In genomic region chr22:40654522-40655167, GRCh38 we compare ENCODE assay signal across 8 cellular contexts. TPM values are rescaled to one million over a fixed set of nuclear protein-coding genes. Genes with fewer than 3 reads are reported as not detected.
DNase-seq lines count a peak whose midpoint lies in the region; ATAC-seq, FAIRE-seq and TF ChIP-seq lines count a peak whose summit lies in the region.

No MANE protein-coding gene starts in this region.

- CTCF ChIA-PET in HepG2 (lab: Yijun Ruan, JAX; ENCODE audit: low intra/inter-chr PET ratio, low total read pairs), result no interaction called here

- TF ChIP-seq EP300 in HepG2 (IDR thresholded peaks at IDR 0.05; ENCODE audit: low read depth in 2 of 2, low read length in 2 of 2) (no peak), HepG2 (CRISPR knock-in tag; IDR thresholded peaks at IDR 0.05; ENCODE audit: borderline replicate concordance) (no peak)

- H3K27ac ChIP-seq in C4-2B, result peak overlapping the region; percentile 94
- no peak overlapping the region for H3K27ac ChIP-seq in colonic mucosa
- peak overlapping the region; percentile 40 for H3K27ac ChIP-seq in HepG2 (ENCODE audit: extremely low read length, insufficient read depth, low read length)
- H3K27ac ChIP-seq in upper lobe of right lung, result no peak overlapping the region

- H3K4me3 ChIP-seq in colonic mucosa (no peak overlapping the region), HepG2 (replicated peaks in 1 of 3; ENCODE audit: insufficient read depth in 1 of 3, low read depth in 2 of 3, low read length in 3 of 3) (peak overlapping the region in 1 of 3 experiments; percentile 49; a peak in 2 of 6 replicates), upper lobe of right lung (no peak overlapping the region)

- WGBS in HepG2 (ENCODE audit: low lambda C conversion rate), result 16% methylated on average over 8 of the region's 11 CpGs

- TF ChIP-seq RAD21 in HepG2 (CRISPR knock-in tag; IDR thresholded peaks at IDR 0.05), result 0 out of 2 replicates have a peak, but pooled peaks have one; percentile 15

- intact Hi-C loops in colonic mucosa (cut with DNase I) (no loop called here), HepG2 (cut with micrococcal nuclease; ENCODE audit: unreplicated experiment) (no loop called here), upper lobe of right lung (cut with DNase I) (no loop called here)

- H3K4me1 ChIP-seq in colonic mucosa (no peaks in the 10 kb centered on the region), HepG2 (ENCODE audit: insufficient read depth, low read length) (peaks cover 45% of the 10 kb centered on the region), upper lobe of right lung (peaks cover 13% of the 10 kb centered on the region)

- H3K9me3 ChIP-seq in colonic mucosa, result no peaks in the 10 kb centered on the region
- no peaks in the 10 kb centered on the region for H3K9me3 ChIP-seq in HepG2 (ENCODE audit: low read length)
- no peaks in the 10 kb centered on the region for H3K9me3 ChIP-seq in upper lobe of right lung

- POLR2A ChIA-PET in HepG2 (lab: Yijun Ruan, JAX), result interaction anchor here (1.4 kb wide), 1 partner anchor 10 kb away, joined by 4 read pairs; no protein-coding TSS in a partner anchor

- H3K36me3 ChIP-seq in colonic mucosa (no peaks in the 10 kb centered on the region), HepG2 (replicated peaks in 1 of 2; ENCODE audit: control insufficient read depth in 1 of 2, insufficient read depth in 2 of 2, low read length in 2 of 2) (no peaks in the 10 kb centered on the region), upper lobe of right lung (no peaks in the 10 kb centered on the region)

- H2AFZ ChIP-seq in HepG2 (ENCODE audit: low read length), result peak overlapping the region; percentile 50

- peak overlapping the region; percentile 8 to 40 for H3K9ac ChIP-seq in colonic mucosa (ENCODE audit: low read depth in 2 of 2, low read length in 2 of 2)
- peak overlapping the region; percentile 36 for H3K9ac ChIP-seq in HepG2 (ENCODE audit: insufficient read depth, low read depth, low read length)

- no peaks in the 10 kb centered on the region for H3K27me3 ChIP-seq in colonic mucosa
- H3K27me3 ChIP-seq in HepG2 (ENCODE audit: control insufficient read depth in 1 of 2, insufficient read depth in 2 of 2, low read length in 2 of 2), result no peaks in the 10 kb centered on the region; a peak in 1 of 5 replicates
- no peaks in the 10 kb centered on the region for H3K27me3 ChIP-seq in upper lobe of right lung

- in situ Hi-C loops in HepG2 (cut with HindIII; ENCODE audit: extremely low pct_ligation_motif_present, low pct_unique_long_range_greater_than_20kb), result loop anchor here (5.0 kb wide), 1 partner anchor 217 kb away; no protein-coding TSS in a partner anchor

- no TSS peak for BruUV-seq in HepG2 (replicated peaks; lab: Mats Ljungman, UMichigan)

- DNase-seq in NCI-H2171 treated with DMSO at 0.1 percent for 48 hours (lab: John Stamatoyannopoulos, UW) (peak; percentile 98), colonic mucosa (no peak), HepG2 (ENCODE audit: low spot score) (no peak), upper lobe of right lung (no peak), NCI-H1930 (lab: John Stamatoyannopoulos, UW) (no peak), SKM-1 treated with dmso at 0.1 percent for 144 hours (lab: John Stamatoyannopoulos, UW; ENCODE audit: unreplicated experiment) (no peak)

- TF ChIP-seq CTCF in C4-2B (conservative IDR thresholded peaks at IDR 0.05) (no peak; the same call in 1 of the 2 replicates), colonic mucosa (IDR thresholded peaks at IDR 0.05) (no peak), HepG2 (CRISPR knock-in tag; IDR thresholded peaks at IDR 0.05) (peak; percentile 44; the same call in 1 of the 2 replicates), upper lobe of right lung (IDR thresholded peaks at IDR 0.05) (peak; percentile 28)

- no peaks in the 10 kb centered on the region for H4K20me1 ChIP-seq in HepG2 (ENCODE audit: insufficient read depth, low read length)

- ATAC-seq in HepG2 (peak; percentile 61), upper lobe of right lung (peak; percentile 5), HG02885 (IDR thresholded peaks at IDR 0.05; ENCODE audit: poor library complexity, unreplicated experiment) (no peak)

- H3K4me2 ChIP-seq in HepG2 (ENCODE audit: low read depth, low read length), result peak overlapping the region; percentile 78

- no peaks in the 10 kb centered on the region for H3K79me2 ChIP-seq in HepG2 (ENCODE audit: insufficient read depth, low read length)

- no peak for TF ChIP-seq POLR2A in HepG2 (IDR thresholded peaks at IDR 0.05; ENCODE audit: insufficient read depth in 1 of 2, low read depth in 2 of 2, low read length in 2 of 2)

- peak; percentile 63 for FAIRE-seq in HepG2 (lab: Jason Lieb, UNC)

TF ChIP-seq in HepG2, 621 proteins besides CTCF, POLR2A, EP300 and RAD21 (continues in another document):
- TF ChIP-seq JUN (CRISPR knock-in tag; IDR thresholded peaks at IDR 0.05), result no peak
- TF ChIP-seq MAX (IDR thresholded peaks at IDR 0.05), result peak; percentile 63
- TF ChIP-seq ZNF770 (CRISPR knock-in tag; IDR thresholded peaks at IDR 0.05), result no peak
- TF ChIP-seq TARDBP (CRISPR knock-in tag; IDR thresholded peaks at IDR 0.05), result no peak

RNA-seq across cellular contexts. Expression of gene MRTFA, which starts 18.1 kb away (rescaled TPM):
- total RNA-seq in colonic mucosa (10 to 100 TPM; 31.9 to 35.6 TPM), HepG2 (2016; rRNA removed; fragmentation: Illumina TruSeq; extraction: Trizol) (8.2 and 9.9 TPM in 2 replicates), upper lobe of right lung (60.4 TPM)
- total RNA-seq in HepG2 (2016; cell fraction: cytosol; rRNA removed; fragmentation: Illumina TruSeq; extraction: Trizol; ENCODE audit: low read depth), result 10.0 and 14.3 TPM in 2 replicates
- total RNA-seq in HepG2 (2016; cell fraction: insoluble cytoplasmic fraction; rRNA removed; fragmentation: Illumina TruSeq; extraction: Trizol), result 5.1 and 7.9 TPM in 2 replicates
- 4.8 and 7.5 TPM in 2 replicates for total RNA-seq in HepG2 (2016; cell fraction: membrane; rRNA removed; fragmentation: Illumina TruSeq; extraction: Trizol)
- total RNA-seq in HepG2 (2016; cell fraction: nucleus; rRNA removed; fragmentation: Illumina TruSeq; extraction: Trizol), result 11.0 and 11.8 TPM in 2 replicates
- polyA plus RNA-seq in HepG2 (2011; rRNA removed), result 2.4 TPM in 2 replicates
- 2.0 and 2.1 TPM in 2 replicates for polyA plus RNA-seq in HepG2 (2011; cell fraction: cytosol; rRNA removed)
- 12.6 and 14.1 TPM in 2 replicates for polyA plus RNA-seq in HepG2 (2011; cell fraction: nucleus; rRNA removed)
- 5.7 and 10.2 TPM in 2 replicates for polyA plus RNA-seq in HepG2 (2012)
- 0.74 and 0.75 TPM in 2 replicates for polyA plus RNA-seq in HepG2 (2016; cell fraction: cytosol; fragmentation: Illumina TruSeq; extraction: Trizol; ENCODE audit: low read depth)
- polyA plus RNA-seq in HepG2 (2016; cell fraction: insoluble cytoplasmic fraction; fragmentation: Illumina TruSeq; extraction: Trizol; ENCODE audit: low read depth), result 5.4 and 8.3 TPM in 2 replicates
- polyA plus RNA-seq in HepG2 (2016; cell fraction: membrane; fragmentation: Illumina TruSeq; extraction: Trizol; ENCODE audit: low read depth), result 1.4 and 1.8 TPM in 2 replicates
- polyA plus RNA-seq in HepG2 (2016; cell fraction: nucleus; fragmentation: Illumina TruSeq; extraction: Trizol; ENCODE audit: insufficient read depth, low read depth), result 13.8 and 15.2 TPM in 2 replicates
- 19.1 and 29.6 TPM in 2 replicates for polyA minus RNA-seq in HepG2 (2011; rRNA and poly(A)+ RNA removed; ENCODE audit: low replicate concordance)
- 12.1 and 18.0 TPM in 2 replicates for polyA minus RNA-seq in HepG2 (2011; cell fraction: cytosol; rRNA and poly(A)+ RNA removed)
- polyA minus RNA-seq in HepG2 (2011; cell fraction: nucleus; rRNA and poly(A)+ RNA removed), result 24.1 and 32.1 TPM in 2 replicates

RNA-seq across cellular contexts. Expression of gene MCHR1, which starts 24.6 kb away (rescaled TPM):
- under 1 TPM in 1 of 2 donors, not detected in 1; 0.16 TPM for total RNA-seq in colonic mucosa
- 0.28 and 0.40 TPM in 2 replicates for total RNA-seq in HepG2 (2016; rRNA removed; fragmentation: Illumina TruSeq; extraction: Trizol)
- total RNA-seq in HepG2 (2016; cell fraction: cytosol; rRNA removed; fragmentation: Illumina TruSeq; extraction: Trizol; ENCODE audit: low read depth), result 0.09 and 0.20 TPM in 2 replicates
- total RNA-seq in HepG2 (2016; cell fraction: insoluble cytoplasmic fraction; rRNA removed; fragmentation: Illumina TruSeq; extraction: Trizol), result 0.25 and 0.35 TPM in 2 replicates
- 0.31 and 0.41 TPM in 2 replicates for total RNA-seq in HepG2 (2016; cell fraction: membrane; rRNA removed; fragmentation: Illumina TruSeq; extraction: Trizol)
- total RNA-seq in HepG2 (2016; cell fraction: nucleus; rRNA removed; fragmentation: Illumina TruSeq; extraction: Trizol), result 0.28 and 0.34 TPM in 2 replicates
- polyA plus RNA-seq in HepG2 (2011; rRNA removed), result 0.42 and 0.83 TPM in 2 replicates
- 0.38 and 0.42 TPM in 2 replicates for polyA plus RNA-seq in HepG2 (2011; cell fraction: cytosol; rRNA removed)
- polyA plus RNA-seq in HepG2 (2011; cell fraction: nucleus; rRNA removed), result 0.08 and 0.24 TPM in 2 replicates
- 0.21 and 0.59 TPM in 2 replicates for polyA plus RNA-seq in HepG2 (2012)
- 0.16 and 0.25 TPM in 2 replicates for polyA plus RNA-seq in HepG2 (2016; cell fraction: cytosol; fragmentation: Illumina TruSeq; extraction: Trizol; ENCODE audit: low read depth)
- polyA plus RNA-seq in HepG2 (2016; cell fraction: insoluble cytoplasmic fraction; fragmentation: Illumina TruSeq; extraction: Trizol; ENCODE audit: low read depth), result 0.35 and 0.46 TPM in 2 replicates
- 0.16 and 0.31 TPM in 2 replicates for polyA plus RNA-seq in HepG2 (2016; cell fraction: membrane; fragmentation: Illumina TruSeq; extraction: Trizol; ENCODE audit: low read depth)
- 0.25 TPM in 1 of 2 replicates, not detected in the other for polyA plus RNA-seq in HepG2 (2016; cell fraction: nucleus; fragmentation: Illumina TruSeq; extraction: Trizol; ENCODE audit: insufficient read depth, low read depth)
- polyA minus RNA-seq in HepG2 (2011; rRNA and poly(A)+ RNA removed; ENCODE audit: low replicate concordance), result 2.8 TPM in 1 of 2 replicates, not detected in the other
- polyA minus RNA-seq in HepG2 (2011; cell fraction: cytosol; rRNA and poly(A)+ RNA removed), result not detected in 2 replicates
- not detected in 2 replicates for polyA minus RNA-seq in HepG2 (2011; cell fraction: nucleus; rRNA and poly(A)+ RNA removed)
- not detected for total RNA-seq in upper lobe of right lung

Comparison
In these comparisons a context has a peak if more than half of its experiments do, and no peak if none do; other contexts are left out.
1. H3K27ac ChIP-seq: peak in C4-2B (single experiment) and HepG2 (single experiment); none in colonic mucosa (single experiment) and upper lobe of right lung (single experiment).
2. CTCF ChIP-seq: peak in HepG2 (single experiment) and upper lobe of right lung (single experiment); none in C4-2B (single experiment) and colonic mucosa (single experiment).